Comparison of ENCODE assay signal across 16 cellular contexts in the genomic region with DNA sequence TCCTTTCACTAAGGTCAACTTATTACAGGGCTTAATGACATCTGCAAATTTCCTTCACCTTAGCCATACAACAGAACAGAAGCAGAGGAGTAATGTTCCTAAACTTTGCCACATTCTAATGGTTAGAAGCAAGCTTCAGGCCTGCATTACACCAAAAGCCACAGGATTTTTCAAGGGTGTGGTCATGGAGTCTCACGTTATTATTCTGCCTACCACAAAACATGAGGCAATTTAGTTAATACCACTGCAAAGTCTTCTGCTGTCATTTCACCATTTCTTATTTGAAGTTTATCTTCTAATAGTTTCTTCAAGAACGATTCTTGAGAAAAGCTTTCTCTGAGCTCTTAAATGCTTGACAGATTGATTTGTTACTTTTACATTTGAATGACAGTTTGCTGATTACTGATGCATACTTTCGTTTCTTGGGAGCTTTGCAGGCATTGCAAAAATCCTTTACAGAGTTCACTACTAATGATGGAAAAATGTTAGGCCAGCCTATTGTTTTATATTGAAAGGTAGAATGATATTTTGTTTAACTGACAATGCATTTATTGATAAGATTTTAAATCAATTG.
DNase-seq lines count a peak whose midpoint lies in the region; ATAC-seq, FAIRE-seq and TF ChIP-seq lines count a peak whose summit lies in the region.
"Had no signal": no experiment of that assay in that cellular context is flagged by ENCODE, and none has a peak within 500 bp of the region (broad histone marks: within the 10 kb centered on the region; RNA-seq: fewer than 3 reads in every experiment).

No MANE protein-coding gene starts in this region.

- no CpG with 5 or more reads among the region's 3 CpGs for WGBS in mesendoderm (ENCODE audit: extremely low coverage, insufficient coverage, low lambda C conversion rate)

- H3K36me3 Mint-ChIP-seq in chondrocyte (ENCODE audit: low read depth): no peaks in the 10 kb centered on the region
- H3K36me3 Mint-ChIP-seq: activated naive CD8-positive, alpha-beta T cell treated with anti-CD3 and anti-CD28 coated beads for 36 hours; type B pancreatic cell had no signal

- no peak overlapping the region for H3K23ac ChIP-seq in mesendoderm (ENCODE audit: low read length)

- no peak overlapping the region for H2BK15ac ChIP-seq in mesendoderm (replicated peaks; ENCODE audit: low read depth)

- ATAC-seq in HG02981 (IDR thresholded peaks at IDR 0.05; ENCODE audit: unreplicated experiment): no peak

- H3K9ac ChIP-seq in mesendoderm (ENCODE audit: low read length): no peak overlapping the region

- H3K79me1 ChIP-seq in mesendoderm (ENCODE audit: low read length): no peaks in the 10 kb centered on the region

- H4K8ac ChIP-seq in mesendoderm (ENCODE audit: low read depth, low read length): no peak overlapping the region

- no peak overlapping the region for H2BK5ac ChIP-seq in mesendoderm (ENCODE audit: low read length)

- H3K27me3 ChIP-seq in mesendoderm (ENCODE audit: insufficient read depth, low read length, poor library complexity): no peaks in the 10 kb centered on the region
- H3K27me3 ChIP-seq: SJSA1 had no signal

- no peaks in the 10 kb centered on the region for H3K36me3 ChIP-seq in mesendoderm (ENCODE audit: control insufficient read depth, insufficient read depth, low read length)
- H3K36me3 ChIP-seq: SJSA1 had no signal

- H3K4me2 ChIP-seq in mesendoderm (ENCODE audit: low read length): no peak overlapping the region

- TF ChIP-seq CTCF in chondrocyte (IDR thresholded peaks at IDR 0.05): no peak

- no peak for DNase-seq in GM12892 (ENCODE audit: insufficient read length)
- DNase-seq in LHCN-M2 (ENCODE audit: low read depth): peak; percentile 66
- no peak for DNase-seq in chondrocyte (ENCODE audit: low spot score)
- DNase-seq in mesendoderm: peak; percentile 10
- DNase-seq in NCI-H82 treated with DMSO at 0.1 percent for 48 hours (lab: John Stamatoyannopoulos, UW; ENCODE audit: unreplicated experiment): no peak
- no peak for DNase-seq in NCI-H446 treated with DMSO at 0.1 percent for 48 hours (lab: John Stamatoyannopoulos, UW)
- no peak for DNase-seq in NCI-H1694 treated with DMSO at 0.1 percent for 48 hours (lab: John Stamatoyannopoulos, UW)
- DNase-seq: activated CD4-positive, alpha-beta T cell treated with anti-CD3 and anti-CD28 coated beads, Interleukin-2, amount 50 U/mL, for 1 hour; activated naive CD8-positive, alpha-beta T cell treated with anti-CD3 and anti-CD28 coated beads for 36 hours; DMS53; NCI-H1436 treated with DMSO at 0.1 percent for 48 hours had no signal

- no peak overlapping the region for H3K27ac ChIP-seq in mesendoderm (ENCODE audit: low read depth, low read length)
- H3K27ac ChIP-seq: SJSA1 had no signal

- no peak for TF ChIP-seq POLR2A in GM12892 (IDR thresholded peaks at IDR 0.05; ENCODE audit: low read depth, low read length)

- H2BK120ac ChIP-seq in mesendoderm (ENCODE audit: low read depth, low read length): no peak overlapping the region

- peaks cover 24% of the 10 kb centered on the region for H3K4me1 Mint-ChIP-seq in chondrocyte (ENCODE audit: low read depth)
- H3K4me1 Mint-ChIP-seq: activated naive CD8-positive, alpha-beta T cell treated with anti-CD3 and anti-CD28 coated beads for 36 hours; central memory CD8-positive, alpha-beta T cell had no signal

- H3K4me1 ChIP-seq in mesendoderm (ENCODE audit: control insufficient read depth, low read depth, low read length): no peaks in the 10 kb centered on the region
- H3K4me1 ChIP-seq: SJSA1 had no signal

- FAIRE-seq in GM12892 (lab: Jason Lieb, UNC): peak; percentile 51
- FAIRE-seq: endometrium had no signal

- no peak overlapping the region for H4K5ac ChIP-seq in mesendoderm (ENCODE audit: low read length)

- no peaks in the 10 kb centered on the region for H3K79me2 ChIP-seq in mesendoderm (ENCODE audit: control insufficient read depth, insufficient read depth, low read length)

- H3K18ac ChIP-seq in mesendoderm (ENCODE audit: low read length): no peak overlapping the region

- H3K4ac ChIP-seq in mesendoderm (ENCODE audit: low read depth, low read length): no peak overlapping the region

- no peak overlapping the region for H3K4me3 ChIP-seq in mesendoderm (ENCODE audit: low read length)
- H3K4me3 ChIP-seq: SJSA1 had no signal

- no peaks in the 10 kb centered on the region for H3K27me3 Mint-ChIP-seq in chondrocyte (ENCODE audit: low read depth)
- H3K27me3 Mint-ChIP-seq: activated naive CD8-positive, alpha-beta T cell treated with anti-CD3 and anti-CD28 coated beads for 36 hours; central memory CD8-positive, alpha-beta T cell; type B pancreatic cell had no signal

- peak overlapping the region; percentile 90 for H3K27ac Mint-ChIP-seq in chondrocyte (ENCODE audit: unreplicated experiment)
- H3K27ac Mint-ChIP-seq: activated naive CD8-positive, alpha-beta T cell treated with anti-CD3 and anti-CD28 coated beads for 36 hours; type B pancreatic cell had no signal

- no peak overlapping the region for H3K4me3 Mint-ChIP-seq in chondrocyte (ENCODE audit: unreplicated experiment)
- H3K4me3 Mint-ChIP-seq: activated naive CD8-positive, alpha-beta T cell treated with anti-CD3 and anti-CD28 coated beads for 36 hours; central memory CD8-positive, alpha-beta T cell; type B pancreatic cell had no signal

- no peak overlapping the region for H3K56ac ChIP-seq in mesendoderm (ENCODE audit: low read length)

- peaks cover 12% of the 10 kb centered on the region for H3K9me3 Mint-ChIP-seq in chondrocyte (ENCODE audit: low read depth)

- H2AK5ac ChIP-seq in mesendoderm (ENCODE audit: low read length): no peak overlapping the region

Comparison
In these comparisons a context has a peak if more than half of its experiments do, and no peak if none do; other contexts are left out.
1. DNase-seq: peak in LHCN-M2 (single experiment) and mesendoderm (single experiment); none in GM12892 (single experiment), chondrocyte (single experiment), NCI-H82 treated with DMSO at 0.1 percent for 48 hours (single experiment), NCI-H446 treated with DMSO at 0.1 percent for 48 hours (single experiment) and NCI-H1694 treated with DMSO at 0.1 percent for 48 hours (single experiment).